In genomic region chr22:17172172-17172833, GRCh38 we compare ENCODE assay signal across 8 cellular contexts. TPM values are rescaled to one million over a fixed set of nuclear protein-coding genes. Genes with fewer than 3 reads are reported as not detected.
A peak's percentile ranks its signal among the peaks of the same experiment; 100 is the strongest.
DNase-seq lines count a peak whose midpoint lies in the region; ATAC-seq and TF ChIP-seq lines count a peak whose summit lies in the region.

No MANE protein-coding gene starts in this region.

- peak overlapping the region; percentile 97 for H2AFZ ChIP-seq in mammary epithelial cell (ENCODE audit: low read depth, low read length)

- H3K9ac ChIP-seq in mammary epithelial cell (ENCODE audit: insufficient read depth, low read length): no peak overlapping the region

- H3K4me3 ChIP-seq in mammary epithelial cell (replicated peaks in 1 of 3; ENCODE audit: insufficient read depth in 1 of 3, low read depth in 2 of 3, low read length in 3 of 3): peak overlapping the region; percentile 32 to 91 (median 54)
- peak overlapping the region; percentile 56 to 60 for H3K4me3 ChIP-seq in left lung
- H3K4me3 ChIP-seq in thymus (ENCODE audit: low read length): peak overlapping the region; percentile 86

- 50% methylated on average over 16 of the region's 17 CpGs for WGBS in mammary epithelial cell (ENCODE audit: low coverage, missing lambda C conversion rate)
- WGBS in thymus: 89% methylated on average over 17 of the region's 17 CpGs

- BruUV-seq in mammary epithelial cell (replicated peaks; lab: Mats Ljungman, UMichigan): no TSS peak

- H3K27ac ChIP-seq in mammary epithelial cell (ENCODE audit: insufficient read depth, low read depth, low read length): no peak overlapping the region
- peak overlapping the region; percentile 95 to 98 for H3K27ac ChIP-seq in left lung
- no peak overlapping the region for H3K27ac ChIP-seq in thymus (ENCODE audit: low read depth)

- in situ Hi-C loops in mammary epithelial cell (cut with MboI; ENCODE audit: low sequenced_read_pairs in 2 of 2): loop anchor here (10.0 to 25.0 kb wide), 3 partner anchors 260 to 315 kb away; no protein-coding TSS in a partner anchor

- H3K36me3 ChIP-seq in mammary epithelial cell (ENCODE audit: insufficient read depth, low read length) (no peaks in the 10 kb centered on the region), left lung (no peaks in the 10 kb centered on the region), thymus (ENCODE audit: control insufficient read depth, insufficient read depth) (no peaks in the 10 kb centered on the region)

- peak; percentile 31 for ATAC-seq in left lung
- no peak for ATAC-seq in HG02623 (IDR thresholded peaks at IDR 0.05; ENCODE audit: unreplicated experiment)

- H3K9me3 ChIP-seq in mammary epithelial cell (replicated peaks; ENCODE audit: insufficient read depth, low read length) (no peaks in the 10 kb centered on the region), left lung (no peaks in the 10 kb centered on the region), thymus (ENCODE audit: control insufficient read depth) (no peaks in the 10 kb centered on the region)

- no peaks in the 10 kb centered on the region for H4K20me1 ChIP-seq in mammary epithelial cell (ENCODE audit: insufficient read depth, low read length)

- H3K4me1 ChIP-seq in mammary epithelial cell (ENCODE audit: insufficient read depth, low read length): peaks cover 4% of the 10 kb centered on the region
- peaks cover 0 to 15% of the 10 kb centered on the region in 2 donors for H3K4me1 ChIP-seq in left lung
- H3K4me1 ChIP-seq in thymus (ENCODE audit: control insufficient read depth, insufficient read depth, low read length): peaks cover 2% of the 10 kb centered on the region

- no peaks in the 10 kb centered on the region for H3K79me2 ChIP-seq in mammary epithelial cell (ENCODE audit: insufficient read depth, low read length)

- TF ChIP-seq CTCF in mammary epithelial cell (conservative IDR thresholded peaks at IDR 0.05 in 1 of 2, IDR thresholded peaks at IDR 0.05 in 1 of 2; ENCODE audit: extremely low read depth in 1 of 2, insufficient read depth in 1 of 2, low read depth in 1 of 2, low read length in 2 of 2): no peak
- TF ChIP-seq CTCF in left lung (IDR thresholded peaks at IDR 0.05): no peak

- H3K27me3 ChIP-seq in mammary epithelial cell (ENCODE audit: insufficient read depth, low read length): no peaks in the 10 kb centered on the region
- H3K27me3 ChIP-seq in left lung: no peaks in the 10 kb centered on the region
- H3K27me3 ChIP-seq in thymus (ENCODE audit: control insufficient read depth, insufficient read depth): no peaks in the 10 kb centered on the region

- intact Hi-C loops in mammary epithelial cell (cut with micrococcal nuclease): loop anchor here (5.0 kb wide), 2 partner anchors 50 to 255 kb away; partner anchors contain the start of gene TMEM121B
- intact Hi-C loops in left lung (cut with DNase I): loop anchor here in 1 of 2 donors (10.0 kb wide), 1 partner anchor 322 kb away; no protein-coding TSS in a partner anchor

- dilution Hi-C loops in mammary epithelial cell (cut with HindIII; ENCODE audit: low sequenced_read_pairs): no loop called here

- peak; percentile 3 for DNase-seq in activated naive CD4-positive, alpha-beta T cell treated with Interleukin-2 at 50 U/mL for 16 hours
- DNase-seq in activated naive CD4-positive, alpha-beta T cell treated with anti-CD3 and anti-CD28 coated beads, Interleukin-2, amount 50 U/mL, for 16 hours: no peak
- peak; percentile 11 for DNase-seq in mammary epithelial cell
- DNase-seq in left lung: peak in 1 of 2 donors; percentile 81
- no peak for DNase-seq in SIG-M5 (lab: John Stamatoyannopoulos, UW)
- no peak for DNase-seq in NCI-H446 (lab: John Stamatoyannopoulos, UW)

- peak overlapping the region; percentile 77 for H3K4me2 ChIP-seq in mammary epithelial cell (ENCODE audit: insufficient read depth, low read depth, low read length)

- CTCF ChIA-PET in mammary epithelial cell (lab: Charles Lee; ENCODE audit: low non-redundant PET): interaction anchor here (0.6 to 1.6 kb wide), 6 partner anchors 58 to 329 kb away, joined by 3 to 33 read pairs (median 8); no protein-coding TSS in a partner anchor

RNA-seq across cellular contexts. Expression of gene HDHD5, which starts 13.2 kb away (rescaled TPM):
- total RNA-seq in mammary epithelial cell: 10 to 100 TPM; 27.2 to 33.0 TPM
- polyA plus RNA-seq in mammary epithelial cell: 54.7 TPM
- 18.6 TPM for polyA minus RNA-seq in mammary epithelial cell
- total RNA-seq in left lung: 10 to 100 TPM; 18.1 to 34.2 TPM
- polyA plus RNA-seq in thymus: 30.7 TPM

RNA-seq across cellular contexts. Expression of gene ADA2, which starts 46.9 kb away (rescaled TPM):
- total RNA-seq in mammary epithelial cell (under 1 TPM in 1 of 2 donors, not detected in 1; 0.17 TPM), left lung (10 to 100 TPM; 34.1 to 46.8 TPM)
- polyA plus RNA-seq in mammary epithelial cell (0.03 TPM), thymus (37.7 TPM)
- polyA minus RNA-seq in mammary epithelial cell: not detected

RNA-seq across cellular contexts. Expression of gene TMEM121B, which starts 51.1 kb away (rescaled TPM):
- total RNA-seq in mammary epithelial cell (under 1 TPM; 0.17 to 0.24 TPM), left lung (1 to 10 TPM in 1 of 2 donors, under 1 TPM in 1; 0.41 to 1.4 TPM)
- polyA plus RNA-seq in mammary epithelial cell (0.05 TPM), thymus (0.23 TPM)
- polyA minus RNA-seq in mammary epithelial cell: not detected

Comparison
In these comparisons a context has a peak if more than half of its experiments do, and no peak if none do; other contexts are left out.
1. DNase-seq: peak in activated naive CD4-positive, alpha-beta T cell treated with Interleukin-2 at 50 U/mL for 16 hours (single experiment) and mammary epithelial cell (single experiment); none in activated naive CD4-positive, alpha-beta T cell treated with anti-CD3 and anti-CD28 coated beads, Interleukin-2, amount 50 U/mL, for 16 hours (single experiment), SIG-M5 (single experiment) and NCI-H446 (0 of 2).
2. H3K27ac ChIP-seq: peak in left lung (2 of 2); none in mammary epithelial cell (single experiment) and thymus (single experiment).
3. RNA of gene ADA2, which starts 46.9 kb away (total RNA-seq): 34.1 to 46.8 TPM in left lung; 0.17 TPM in mammary epithelial cell; every median in the first group is over 10 times any median in the second.
4. Peak in every context shown above with its lines, with median percentiles within 50 percentile points of each other: H3K4me3 ChIP-seq.